In the genomic region with DNA sequence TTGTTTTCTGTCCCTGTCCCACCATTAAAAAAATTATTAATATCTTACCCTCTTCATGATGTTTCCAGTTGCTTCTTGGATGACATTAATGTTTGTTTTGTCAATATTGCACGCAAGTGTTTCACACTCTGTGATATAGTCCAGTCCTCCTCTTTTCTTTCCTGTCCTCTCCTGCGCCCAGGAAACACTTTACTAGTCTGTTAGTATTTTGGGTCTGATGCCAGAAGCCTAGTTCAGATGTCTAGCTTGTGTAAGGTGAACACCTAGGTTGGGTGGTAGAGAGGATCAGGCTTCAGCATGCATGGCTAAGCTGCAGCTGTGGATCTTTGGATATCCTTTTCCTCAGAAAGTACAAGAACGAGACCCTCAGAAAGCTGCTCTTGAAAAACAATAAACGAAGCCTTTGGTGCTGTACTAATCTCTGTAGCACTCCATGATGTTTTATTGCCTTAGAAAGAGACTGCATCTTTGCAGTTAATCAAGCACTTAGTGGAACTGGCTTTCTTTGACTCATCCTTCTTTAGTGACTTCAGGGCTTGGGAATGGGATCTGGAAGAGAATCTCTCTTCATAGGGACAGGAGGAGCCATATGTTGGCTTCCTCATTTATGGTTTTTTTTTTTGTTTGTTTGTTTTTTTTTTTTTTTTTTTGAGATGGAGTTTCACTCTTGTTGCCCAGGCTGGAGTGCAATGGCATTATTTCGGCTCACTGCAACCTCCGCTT, we compare ENCODE assay signal across 1 cellular context.
TF ChIP-seq lines count a peak whose summit lies in the region.

No MANE protein-coding gene starts in this region.

TF ChIP-seq in HepG2, 621 proteins besides CTCF, POLR2A, EP300 and RAD21:
- TF ChIP-seq ZNF737 (CRISPR knock-in tag; IDR thresholded peaks at IDR 0.05; ENCODE audit: borderline replicate concordance) = no peak
